In genomic region chr5:88884435-88884877, GRCh38 we compare ENCODE assay signal across 8 cellular contexts. TPM values are rescaled to one million over a fixed set of nuclear protein-coding genes. Genes with fewer than 3 reads are reported as not detected.
DNase-seq lines count a peak whose midpoint lies in the region; ATAC-seq and TF ChIP-seq lines count a peak whose summit lies in the region.

No MANE protein-coding gene starts in this region.

- ATAC-seq in central memory CD8-positive, alpha-beta T cell (replicated peaks; ENCODE audit: extremely low read depth, poor library complexity, severe bottlenecking), result no peak
- no peak for ATAC-seq in HG02678 (IDR thresholded peaks at IDR 0.05; ENCODE audit: unreplicated experiment)
- ATAC-seq in GM21526 (IDR thresholded peaks at IDR 0.05; ENCODE audit: low FRiP score, unreplicated experiment), result no peak

- H3K27me3 Mint-ChIP-seq in CD14-positive monocyte (ENCODE audit: low read depth in 3 of 3), result peaks cover 0 to 4% (median 0%) of the 10 kb centered on the region in 3 donors
- H3K27me3 Mint-ChIP-seq in central memory CD8-positive, alpha-beta T cell, result peaks cover 43% of the 10 kb centered on the region

- H3K27me3 ChIP-seq in muscle layer of colon (ENCODE audit: control insufficient read depth in 1 of 2, insufficient read depth in 2 of 2, low read length in 2 of 2), result no peaks in the 10 kb centered on the region

- H3K4me1 ChIP-seq in muscle layer of colon (ENCODE audit: insufficient read depth, low read length), result peaks cover 36% of the 10 kb centered on the region

- peaks cover 50% of the 10 kb centered on the region for H3K4me1 Mint-ChIP-seq in CD14-positive monocyte
- peaks cover 23% of the 10 kb centered on the region for H3K4me1 Mint-ChIP-seq in central memory CD8-positive, alpha-beta T cell

- H3K9me3 ChIP-seq in muscle layer of colon (ENCODE audit: low read length), result no peaks in the 10 kb centered on the region

- intact Hi-C loops in CD14-positive monocyte (cut with micrococcal nuclease), result loop anchor here (5.0 to 10.0 kb wide), 4 partner anchors 57 to 510 kb away; no protein-coding TSS in a partner anchor

- no peaks in the 10 kb centered on the region for H3K36me3 ChIP-seq in muscle layer of colon (ENCODE audit: insufficient read depth, low read length)

- H3K27ac ChIP-seq in muscle layer of colon (ENCODE audit: low read depth, low read length), result peak overlapping the region; percentile 87

- H3K9me3 Mint-ChIP-seq in CD14-positive monocyte, result peaks cover 0 to under 1% (median 0%) of the 10 kb centered on the region in 7 donors
- no peaks in the 10 kb centered on the region for H3K9me3 Mint-ChIP-seq in central memory CD8-positive, alpha-beta T cell

- no peak for TF ChIP-seq CTCF in CD14-positive monocyte (IDR thresholded peaks at IDR 0.05)

- H3K4me3 ChIP-seq in muscle layer of colon (ENCODE audit: low read depth in 1 of 2, low read length in 2 of 2), result peak overlapping the region; percentile 60 to 63

- peak overlapping the region; percentile 83 to 100 for H3K4me3 Mint-ChIP-seq in CD14-positive monocyte
- H3K4me3 Mint-ChIP-seq in central memory CD8-positive, alpha-beta T cell, result peak overlapping the region; percentile 87

- DNase-seq in CD14-positive monocyte (ENCODE audit: low spot score) (no peak), LHCN-M2 (ENCODE audit: low read depth) (peak; percentile 25), hippocampal formation (lab: John Stamatoyannopoulos, UW) (no peak), KG1 (lab: John Stamatoyannopoulos, UW) (no peak)
- DNase-seq in central memory CD8-positive, alpha-beta T cell (ENCODE audit: low spot score in 2 of 2), result no peak

- H3K36me3 Mint-ChIP-seq in CD14-positive monocyte, result peaks cover 1 to 9% of the 10 kb centered on the region in 2 donors
- peaks cover 2% of the 10 kb centered on the region for H3K36me3 Mint-ChIP-seq in central memory CD8-positive, alpha-beta T cell (ENCODE audit: insufficient read depth)

- H3K27ac Mint-ChIP-seq in CD14-positive monocyte, result peak overlapping the region; percentile 95 to 100 (median 98)
- H3K27ac Mint-ChIP-seq in central memory CD8-positive, alpha-beta T cell (ENCODE audit: low read depth), result no peak overlapping the region

- H3K9ac ChIP-seq in muscle layer of colon (ENCODE audit: low read length), result peak overlapping the region; percentile 37

RNA-seq across cellular contexts. Expression of gene MEF2C, which starts 1.5 kb away (rescaled TPM):
- 10 to 100 TPM; 88.3 to 89.3 TPM for polyA plus RNA-seq in CD14-positive monocyte
- total RNA-seq in LHCN-M2 (2014; rRNA removed), result 14.5 and 21.5 TPM in 2 replicates
- 26.6 TPM for polyA plus RNA-seq in LHCN-M2 (2012)
